8 cellular contexts compared by ENCODE assay signal in genomic region chr9:133403766-133404439, GRCh38.
DNase-seq lines count a peak whose midpoint lies in the region; ATAC-seq and TF ChIP-seq lines count a peak whose summit lies in the region.

No MANE protein-coding gene starts in this region.

- H3K4me3 ChIP-seq in coronary artery = no peak overlapping the region

- no peak overlapping the region for H3K27ac ChIP-seq in coronary artery

- TF ChIP-seq POLR2A in erythroblast (IDR thresholded peaks at IDR 0.05; ENCODE audit: low read length) = no peak

- TF ChIP-seq CTCF in coronary artery (IDR thresholded peaks at IDR 0.05) = no peak

- DNase-seq in DMS153 (lab: John Stamatoyannopoulos, UW) (peak; percentile 78), NCI-H1694 (lab: John Stamatoyannopoulos, UW) (peak; percentile 45), erythroblast (lab: John Stamatoyannopoulos, UW) (peak; percentile 35 to 70), coronary artery (ENCODE audit: low spot score) (no peak)
- peak; percentile 80 for DNase-seq in activated CD8-positive, alpha-beta memory T cell treated with anti-CD3 and anti-CD28 coated beads for 24 hours
- peak; percentile 38 to 49 (median 42) for DNase-seq in stimulated activated CD4-positive, alpha-beta T cell treated with anti-CD3 and anti-CD28 coated beads, Interleukin-12 subunit alpha, Interleukin-12 subunit beta, amount 100 ng/mL, for 48 hours (ENCODE audit: low read depth in 2 of 3, low spot score in 1 of 3)

- ATAC-seq in GM21390 (IDR thresholded peaks at IDR 0.05; ENCODE audit: unreplicated experiment) = no peak
- no peak for ATAC-seq in HG03457 (IDR thresholded peaks at IDR 0.05; ENCODE audit: unreplicated experiment)
